ENCODE assay signal across 20 cellular contexts in genomic region chr11:80280737-80281136, GRCh38.
"Had no signal": no experiment of that assay in that cellular context is flagged by ENCODE, and none has a peak within 500 bp of the region (broad histone marks: within the 10 kb centered on the region; RNA-seq: fewer than 3 reads in every experiment).

No MANE protein-coding gene starts in this region.

- H3K4me3 ChIP-seq: hepatocyte, right lobe of liver, suprapubic skin had no signal

- H3K36me3 Mint-ChIP-seq: activated naive CD8-positive, alpha-beta T cell treated with anti-CD3 and anti-CD28 coated beads, Interleukin-2, amount 10 ng/mL, durations not matched to agents 7 days and 5 days; natural killer cell treated with Interleukin-12 subunit alpha and Interleukin-12 subunit beta and Interleukin-15 and Interleukin-18, amount 100 ng/mL, for 72 hours had no signal

- H3K9me3 Mint-ChIP-seq: activated naive CD8-positive, alpha-beta T cell treated with anti-CD3 and anti-CD28 coated beads, Interleukin-2, amount 10 ng/mL, durations not matched to agents 7 days and 5 days; dendritic cell treated with granulocyte-macrophage colony-stimulating factor and Interleukin-4, amounts not matched to agents 40 ng/mL and 50 ng/mL, for 4 days had no signal

- H3K9me3 ChIP-seq: right lobe of liver, suprapubic skin had no signal

- H3K27ac Mint-ChIP-seq: activated naive CD8-positive, alpha-beta T cell treated with anti-CD3 and anti-CD28 coated beads, Interleukin-2, amount 10 ng/mL, durations not matched to agents 7 days and 5 days; activated T-helper 1 cell treated with anti-CD3 and anti-CD28 coated beads, Interleukin-12 subunit alpha, Interleukin-12 subunit beta, Interleukin-2, Interleukin-4 antibody, amounts not matched to agents 30 ng/mL and 10 ng/mL and 1 ng/mL, durations not matched to agents 14 hours and 24 hours and 36 hours; dendritic cell treated with granulocyte-macrophage colony-stimulating factor and Interleukin-4, amounts not matched to agents 40 ng/mL and 50 ng/mL, for 4 days; effector memory CD8-positive, alpha-beta T cell; natural killer cell treated with Interleukin-12 subunit alpha and Interleukin-12 subunit beta and Interleukin-15 and Interleukin-18, amount 100 ng/mL, for 72 hours; progenitor cell of endocrine pancreas; stimulated activated naive CD8-positive, alpha-beta T cell treated with anti-CD3 and anti-CD28 coated beads, Interleukin-15, Interleukin-2, amounts not matched to agents 100 ng/mL and 50 ng/mL, for 24 hours had no signal

- H3K27ac ChIP-seq: brain microvascular endothelial cell, epithelial cell of prostate, hepatocyte, right lobe of liver, suprapubic skin had no signal

- H3K36me3 ChIP-seq: brain microvascular endothelial cell, right lobe of liver, suprapubic skin had no signal

- DNase-seq: activated CD4-positive, alpha-beta T cell treated with anti-CD3 and anti-CD28 coated beads, Interleukin-2, amount 50 U/mL, for 1 hour; activated CD8-positive, alpha-beta memory T cell treated with anti-CD3 and anti-CD28 coated beads for 24 hours; activated naive CD8-positive, alpha-beta T cell treated with anti-CD3 and anti-CD28 coated beads, Interleukin-2, amount 10 ng/mL, durations not matched to agents 7 days and 5 days; brain microvascular endothelial cell; cerebellar nuclear complex; effector memory CD8-positive, alpha-beta T cell; islet precursor cell; mesendoderm; right lobe of liver; SW 1271; T-helper 9 cell had no signal

- H3K27me3 ChIP-seq: brain microvascular endothelial cell, hepatocyte, right lobe of liver, suprapubic skin had no signal

- ATAC-seq: activated CD4-positive, CD25-positive, alpha-beta regulatory T cell treated with anti-CD3 and anti-CD28 coated beads, Interleukin-2, amount 50 U/mL, for 24 hours; effector memory CD8-positive, alpha-beta T cell; natural killer cell treated with Interleukin-12 subunit alpha and Interleukin-12 subunit beta and Interleukin-15 and Interleukin-18, amount 100 ng/mL, for 72 hours; right lobe of liver had no signal

- H3K4me1 ChIP-seq: right lobe of liver had no signal
